Comparison of ENCODE assay signal across 33 cellular contexts in the genomic region with DNA sequence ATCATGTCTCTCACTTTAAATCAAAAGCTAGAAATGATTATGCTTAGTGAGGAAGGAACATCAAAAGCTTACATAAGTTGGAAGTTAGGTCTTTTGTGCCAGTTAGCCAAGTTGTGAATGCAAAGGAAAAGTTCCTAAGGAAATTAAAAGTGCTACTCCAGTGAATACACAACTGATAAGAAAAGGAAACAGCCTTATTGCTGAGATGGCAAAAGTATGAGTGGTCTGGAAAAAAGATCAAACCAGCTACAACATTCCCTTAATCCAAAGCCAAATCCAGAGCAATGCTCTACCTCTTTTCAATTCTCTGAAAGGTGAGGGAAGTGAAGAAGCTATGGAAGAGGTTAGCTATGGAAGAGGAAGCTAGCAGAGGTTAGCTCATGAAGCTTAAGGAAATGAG.
DNase-seq lines count a peak whose midpoint lies in the region; ATAC-seq, FAIRE-seq and TF ChIP-seq lines count a peak whose summit lies in the region.
"Had no signal": no experiment of that assay in that cellular context is flagged by ENCODE, and none has a peak within 500 bp of the region (broad histone marks: within the 10 kb centered on the region; RNA-seq: fewer than 3 reads in every experiment).

No MANE protein-coding gene starts in this region.

- no peak overlapping the region for H3K18ac ChIP-seq in IMR-90 (ENCODE audit: low read depth, low read length)

- no peak overlapping the region for H3K4me3 ChIP-seq in HepG2 (replicated peaks in 1 of 3; ENCODE audit: insufficient read depth in 1 of 3, low read depth in 2 of 3, low read length in 3 of 3)
- no peak overlapping the region for H3K4me3 ChIP-seq in right lobe of liver
- no peak overlapping the region for H3K4me3 ChIP-seq in A549
- no peak overlapping the region for H3K4me3 ChIP-seq in IMR-90 (ENCODE audit: insufficient read depth, low read depth, low read length)
- H3K4me3 ChIP-seq in K562: no peak overlapping the region
- H3K4me3 ChIP-seq: BLaER1; BLaER1 treated with 17β-estradiol and CSF1 and Interleukin-3, amounts not matched to agents 10 nM and 100 nM had no signal

- CTCF ChIA-PET in HepG2 (lab: Yijun Ruan, JAX; ENCODE audit: low intra/inter-chr PET ratio, low total read pairs) (no interaction called here), A549 (lab: Yijun Ruan, JAX) (no interaction called here), IMR-90 (lab: Yijun Ruan, JAX) (no interaction called here), K562 (lab: Yijun Ruan, JAX; ENCODE audit: low intra/inter-chr PET ratio) (no interaction called here)

- H2AK9ac ChIP-seq in IMR-90 (replicated peaks; ENCODE audit: low read depth, low read length, poor library complexity): no peak overlapping the region

- TF ChIP-seq CTCF in HepG2 (CRISPR knock-in tag; IDR thresholded peaks at IDR 0.05) (no peak), right lobe of liver (IDR thresholded peaks at IDR 0.05) (no peak), A549 (IDR thresholded peaks at IDR 0.05) (no peak), IMR-90 (conservative IDR thresholded peaks at IDR 0.05; ENCODE audit: low read depth, low read length) (no peak), K562 (IDR thresholded peaks at IDR 0.05 in 2 of 3, conservative IDR thresholded peaks at IDR 0.05 in 1 of 3; ENCODE audit: insufficient read depth in 2 of 3, low read depth in 1 of 3, low read length in 3 of 3) (no peak)

- TF ChIP-seq EP300 in HepG2 (IDR thresholded peaks at IDR 0.05; ENCODE audit: low read depth in 2 of 2, low read length in 2 of 2) (no peak), HepG2 (CRISPR knock-in tag; IDR thresholded peaks at IDR 0.05; ENCODE audit: borderline replicate concordance) (no peak), A549 (IDR thresholded peaks at IDR 0.05) (no peak), K562 (IDR thresholded peaks at IDR 0.05; ENCODE audit: low read length) (no peak)

- no peak overlapping the region for H2AK5ac ChIP-seq in IMR-90 (ENCODE audit: low read depth, low read length)

- no peak overlapping the region for H3K23ac ChIP-seq in IMR-90 (ENCODE audit: low read depth, low read length)

- TF ChIP-seq POLR2A in HepG2 (IDR thresholded peaks at IDR 0.05; ENCODE audit: insufficient read depth in 1 of 2, low read depth in 2 of 2, low read length in 2 of 2): no peak
- no peak for TF ChIP-seq POLR2A in right lobe of liver (IDR thresholded peaks at IDR 0.05)
- no peak for TF ChIP-seq POLR2A in A549 (IDR thresholded peaks at IDR 0.05; ENCODE audit: low read length)
- TF ChIP-seq POLR2A in IMR-90 (IDR thresholded peaks at IDR 0.05; ENCODE audit: low read depth, low read length): no peak
- no peak for TF ChIP-seq POLR2A in K562 (conservative IDR thresholded peaks at IDR 0.05)

- H3K9me1 ChIP-seq in IMR-90 (ENCODE audit: insufficient read depth, low read length): no peaks in the 10 kb centered on the region
- no peaks in the 10 kb centered on the region for H3K9me1 ChIP-seq in K562 (ENCODE audit: control insufficient read depth, insufficient read depth, low read length)

- no peak overlapping the region for H3K4ac ChIP-seq in IMR-90 (ENCODE audit: low read depth, low read length)

- TF ChIP-seq RAD21 in HepG2 (CRISPR knock-in tag; IDR thresholded peaks at IDR 0.05) (no peak), A549 (conservative IDR thresholded peaks at IDR 0.05 in 1 of 2, IDR thresholded peaks at IDR 0.05 in 1 of 2) (no peak), IMR-90 (IDR thresholded peaks at IDR 0.05; ENCODE audit: low read length) (no peak), K562 (CRISPR knock-in tag; conservative IDR thresholded peaks at IDR 0.05 in 1 of 2, IDR thresholded peaks at IDR 0.05 in 1 of 2) (no peak)

- H3K79me1 ChIP-seq in IMR-90 (ENCODE audit: low read depth in 1 of 2, low read length in 2 of 2): no peaks in the 10 kb centered on the region

- H3K56ac ChIP-seq in IMR-90 (ENCODE audit: extremely low read depth, insufficient read depth, low read length): no peak overlapping the region

- no peak for FAIRE-seq in HepG2 (lab: Jason Lieb, UNC)
- no peak for FAIRE-seq in A549 (lab: Jason Lieb, UNC)
- FAIRE-seq in K562 (lab: Jason Lieb, UNC): no peak
- FAIRE-seq: A204.1 had no signal

- H3K4me1 ChIP-seq in HepG2 (ENCODE audit: insufficient read depth, low read length): no peaks in the 10 kb centered on the region
- no peaks in the 10 kb centered on the region for H3K4me1 ChIP-seq in right lobe of liver
- H3K4me1 ChIP-seq in A549: no peaks in the 10 kb centered on the region
- no peaks in the 10 kb centered on the region for H3K4me1 ChIP-seq in IMR-90 (ENCODE audit: control insufficient read depth, insufficient read depth, low read length)
- no peaks in the 10 kb centered on the region for H3K4me1 ChIP-seq in K562 (replicated peaks in 1 of 2; ENCODE audit: control insufficient read depth in 2 of 2, insufficient read depth in 2 of 2, low read length in 2 of 2)
- H3K4me1 ChIP-seq: BLaER1; BLaER1 treated with 17β-estradiol and CSF1 and Interleukin-3, amounts not matched to agents 10 nM and 100 nM; Caco-2 had no signal

- no peak overlapping the region for H2BK15ac ChIP-seq in IMR-90 (ENCODE audit: low read depth, low read length)

- H3K27ac ChIP-seq in HepG2 (ENCODE audit: extremely low read length, insufficient read depth, low read length) (no peak overlapping the region), right lobe of liver (no peak overlapping the region), A549 (no peak overlapping the region), IMR-90 (ENCODE audit: insufficient read depth, low read length) (no peak overlapping the region), K562 (ENCODE audit: extremely low read depth, low read depth, low read length) (no peak overlapping the region)
- H3K27ac ChIP-seq: 22Rv1; BLaER1; BLaER1 treated with 17β-estradiol and CSF1 and Interleukin-3, amounts not matched to agents 10 nM and 100 nM; C4-2B had no signal

- no peak overlapping the region for H3K4me2 ChIP-seq in HepG2 (ENCODE audit: low read depth, low read length)
- no peak overlapping the region for H3K4me2 ChIP-seq in A549
- no peak overlapping the region for H3K4me2 ChIP-seq in IMR-90 (ENCODE audit: low read depth, low read length)
- no peak overlapping the region for H3K4me2 ChIP-seq in K562 (ENCODE audit: insufficient read depth, low read length)
- H3K4me2 ChIP-seq: BLaER1; BLaER1 treated with 17β-estradiol and CSF1 and Interleukin-3, amounts not matched to agents 10 nM and 100 nM had no signal

- no peak overlapping the region for H2BK5ac ChIP-seq in IMR-90 (ENCODE audit: low read depth, low read length, poor library complexity, severe bottlenecking)

- H3K79me2 ChIP-seq in HepG2 (ENCODE audit: insufficient read depth, low read length) (no peaks in the 10 kb centered on the region), K562 (ENCODE audit: control insufficient read depth, insufficient read depth, low read length) (no peaks in the 10 kb centered on the region)

- in situ Hi-C loops in HepG2 (cut with HindIII; ENCODE audit: extremely low pct_ligation_motif_present, low pct_unique_long_range_greater_than_20kb): no loop called here
- in situ Hi-C loops in IMR-90 (cut with MboI; ENCODE audit: low sequenced_read_pairs): no loop called here
- in situ Hi-C loops in K562 (cut with MboI): no loop called here

- intact Hi-C loops in HepG2 (cut with micrococcal nuclease; ENCODE audit: unreplicated experiment) (no loop called here), right lobe of liver (cut with DNase I) (no loop called here), IMR-90 (cut with micrococcal nuclease) (no loop called here), K562 (cut with micrococcal nuclease) (no loop called here), cardiac septum (cut with DNase I) (loop anchor here (5.0 kb wide), 1 partner anchor 193 kb away; no protein-coding TSS in a partner anchor)

- H4K20me1 ChIP-seq in HepG2 (ENCODE audit: insufficient read depth, low read length) (no peaks in the 10 kb centered on the region), IMR-90 (ENCODE audit: insufficient read depth, low read length) (no peaks in the 10 kb centered on the region), K562 (replicated peaks; ENCODE audit: control insufficient read depth, insufficient read depth, low read length) (no peaks in the 10 kb centered on the region)
- H4K20me1 ChIP-seq: BLaER1; BLaER1 treated with 17β-estradiol and CSF1 and Interleukin-3, amounts not matched to agents 10 nM and 100 nM had no signal

- no peak for DNase-seq in HepG2 (ENCODE audit: low spot score)
- no peak for DNase-seq in right lobe of liver
- DNase-seq in A549 (ENCODE audit: low read depth in 1 of 2, low spot score in 1 of 2): no peak
- DNase-seq in IMR-90: no peak
- no peak for DNase-seq in K562 (ENCODE audit: extremely low read depth in 1 of 4, low spot score in 3 of 4)
- DNase-seq in cardiac septum (ENCODE audit: low spot score): no peak
- no peak for DNase-seq in NCI-H187 treated with DMSO at 0.1 percent for 48 hours (lab: John Stamatoyannopoulos, UW)
- DNase-seq: 8988T; ACHN; AML-193; BE2C; C1 segment of cervical spinal cord; Caco-2; Calu3; CD4-positive, alpha-beta memory T cell; CD4-positive, alpha-beta T cell; CD4-positive, CD25-positive, alpha-beta regulatory T cell; CD8-positive, alpha-beta memory T cell; CD8-positive, alpha-beta T cell; COR-L47; DMS 273 treated with DMSO at 0.1 percent for 48 hours; DMS153; DMS53; DMS79; DMS79 treated with DMSO at 0.1 percent for 48 hours; DND-41; EL had no signal

- H3K9me3 ChIP-seq in HepG2 (ENCODE audit: low read length) (no peaks in the 10 kb centered on the region), right lobe of liver (no peaks in the 10 kb centered on the region), A549 (no peaks in the 10 kb centered on the region), IMR-90 (ENCODE audit: control insufficient read depth, insufficient read depth, low read length) (no peaks in the 10 kb centered on the region), K562 (replicated peaks; ENCODE audit: control insufficient read depth, insufficient read depth, low read depth, low read length) (no peaks in the 10 kb centered on the region)
- H3K9me3 ChIP-seq: BE2C; BLaER1; BLaER1 treated with 17β-estradiol and CSF1 and Interleukin-3, amounts not matched to agents 10 nM and 100 nM; Caco-2 had no signal

- H3K27me3 ChIP-seq in HepG2 (ENCODE audit: control insufficient read depth in 1 of 2, insufficient read depth in 2 of 2, low read length in 2 of 2) (no peaks in the 10 kb centered on the region; a peak in 1 of 5 replicates), right lobe of liver (no peaks in the 10 kb centered on the region), IMR-90 (ENCODE audit: control insufficient read depth, insufficient read depth, low read length) (no peaks in the 10 kb centered on the region), K562 (ENCODE audit: control insufficient read depth in 2 of 2, insufficient read depth in 2 of 2, low read length in 2 of 2) (no peaks in the 10 kb centered on the region)
- H3K27me3 ChIP-seq: BE2C; BLaER1; BLaER1 treated with 17β-estradiol and CSF1 and Interleukin-3, amounts not matched to agents 10 nM and 100 nM had no signal

- dilution Hi-C loops in IMR-90 (cut with HindIII; ENCODE audit: low sequenced_read_pairs, unreplicated experiment): no loop called here

- H2AFZ ChIP-seq in HepG2 (ENCODE audit: low read length) (no peak overlapping the region), IMR-90 (replicated peaks; ENCODE audit: low read length, poor library complexity) (no peak overlapping the region), K562 (ENCODE audit: low read depth, low read length) (no peak overlapping the region)

- BruUV-seq in HepG2 (replicated peaks; lab: Mats Ljungman, UMichigan) (no TSS peak), IMR-90 (replicated peaks; lab: Mats Ljungman, UMichigan) (no TSS peak), K562 (replicated peaks; lab: Mats Ljungman, UMichigan) (no TSS peak)

- no peak overlapping the region for H2BK20ac ChIP-seq in IMR-90 (ENCODE audit: low read depth, low read length)

- H3K9ac ChIP-seq in HepG2 (ENCODE audit: insufficient read depth, low read depth, low read length) (no peak overlapping the region), IMR-90 (ENCODE audit: low read depth, low read length) (no peak overlapping the region), K562 (ENCODE audit: insufficient read depth in 1 of 2, low read depth in 2 of 2, low read length in 2 of 2) (no peak overlapping the region)
- H3K9ac ChIP-seq: BLaER1; BLaER1 treated with 17β-estradiol and CSF1 and Interleukin-3, amounts not matched to agents 10 nM and 100 nM had no signal

- H4K8ac ChIP-seq in IMR-90 (ENCODE audit: low read depth in 2 of 2, low read length in 2 of 2): no peak overlapping the region

- no peak overlapping the region for H4K91ac ChIP-seq in IMR-90 (ENCODE audit: insufficient read depth, low read depth, low read length)

- H3K36me3 ChIP-seq in HepG2 (replicated peaks in 1 of 2; ENCODE audit: control insufficient read depth in 1 of 2, insufficient read depth in 2 of 2, low read length in 2 of 2) (no peaks in the 10 kb centered on the region), right lobe of liver (peaks cover 0 to 8% (median 2%) of the 10 kb centered on the region in 4 donors), IMR-90 (ENCODE audit: control insufficient read depth, insufficient read depth, low read length) (no peaks in the 10 kb centered on the region), K562 (ENCODE audit: control insufficient read depth, insufficient read depth, low read length) (no peaks in the 10 kb centered on the region)
- H3K36me3 ChIP-seq: BE2C; BLaER1; BLaER1 treated with 17β-estradiol and CSF1 and Interleukin-3, amounts not matched to agents 10 nM and 100 nM had no signal

- H4K5ac ChIP-seq in IMR-90 (ENCODE audit: low read depth, low read length): no peak overlapping the region

- POLR2A ChIA-PET in HepG2 (lab: Yijun Ruan, JAX): no interaction called here
- POLR2A ChIA-PET in A549 (lab: Yijun Ruan, JAX): no interaction called here
- POLR2A ChIA-PET in IMR-90 (lab: Charles Lee; ENCODE audit: unreplicated experiment): interaction anchor here (0.5 kb wide), 1 partner anchor 16 kb away, joined by 6 read pairs; no protein-coding TSS in a partner anchor
- POLR2A ChIA-PET in K562 (lab: Yijun Ruan, JAX): no interaction called here

- no peak overlapping the region for H3K14ac ChIP-seq in IMR-90 (replicated peaks; ENCODE audit: low read depth, low read length)

- H2BK120ac ChIP-seq in IMR-90 (ENCODE audit: low read depth, low read length): no peak overlapping the region

- no peak for ATAC-seq in HepG2
- no peak for ATAC-seq in right lobe of liver
- ATAC-seq in A549: no peak
- ATAC-seq in IMR-90 (ENCODE audit: low read depth): no peak
- ATAC-seq in K562: no peak
- ATAC-seq in HG02798 (IDR thresholded peaks at IDR 0.05; ENCODE audit: poor library complexity, unreplicated experiment): no peak
- ATAC-seq: CD8-positive, alpha-beta T cell had no signal

Comparison
In these comparisons a context has a peak if more than half of its experiments do, and no peak if none do; other contexts are left out.
1. Of the 241 proteins assayed by ChIP-seq in both HepG2 and K562: peak only in HepG2: MAFF and MAFK; only in K562: MAFG; in both: none; in neither: 238.